11 cellular contexts compared by ENCODE assay signal in the genomic region with DNA sequence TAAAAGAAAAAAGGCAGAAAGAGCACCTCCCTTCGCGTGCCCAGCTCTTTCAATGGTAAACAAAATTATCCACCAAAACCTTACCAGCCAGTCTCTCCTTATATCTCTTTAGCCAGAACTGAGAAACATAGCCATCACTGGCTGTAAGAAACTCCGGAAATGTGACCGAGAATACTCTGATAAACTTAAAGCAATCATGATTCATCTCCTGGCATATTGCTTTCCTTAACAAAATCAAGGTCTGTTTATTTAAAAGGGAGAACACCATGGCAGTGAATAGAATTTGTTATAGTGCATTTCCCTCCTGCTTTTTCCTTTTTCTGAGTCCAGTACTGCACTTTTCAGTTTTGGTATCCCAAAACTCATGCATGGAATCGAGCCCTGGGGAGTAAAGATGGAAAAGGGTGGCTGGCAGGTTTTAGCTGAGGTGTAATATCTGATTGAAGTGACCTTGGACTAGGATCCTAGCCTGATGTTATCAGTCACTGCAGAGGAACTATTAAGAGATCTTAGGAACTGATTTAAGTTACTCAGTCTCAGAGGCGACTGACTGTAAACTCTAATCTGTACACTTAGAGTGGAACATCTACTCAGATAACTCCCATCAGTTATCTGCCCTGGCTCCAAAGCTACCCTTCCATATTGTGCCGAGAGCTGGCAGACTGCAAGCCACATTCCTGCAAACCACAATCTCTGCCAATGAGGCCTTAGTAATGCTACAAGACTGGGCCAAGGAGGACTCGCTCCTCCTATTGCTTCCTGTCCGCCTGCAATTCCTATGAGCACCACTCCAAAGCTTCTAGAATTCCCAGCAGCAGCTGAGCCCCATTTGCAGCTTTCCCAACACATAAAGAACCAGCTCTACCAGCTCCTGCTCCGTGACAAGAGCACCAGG. TPM values are rescaled to one million over a fixed set of nuclear protein-coding genes. Genes with fewer than 3 reads are reported as not detected.
A peak's percentile ranks its signal among the peaks of the same experiment; 100 is the strongest.
DNase-seq lines count a peak whose midpoint lies in the region; ATAC-seq, FAIRE-seq and TF ChIP-seq lines count a peak whose summit lies in the region.
"Had no signal": no experiment of that assay in that cellular context is flagged by ENCODE, and none has a peak within 500 bp of the region (broad histone marks: within the 10 kb centered on the region; RNA-seq: fewer than 3 reads in every experiment).

No MANE protein-coding gene starts in this region.

- BruUV-seq in endothelial cell of umbilical vein (replicated peaks; lab: Mats Ljungman, UMichigan) = no TSS peak

- POLR2A ChIA-PET in endothelial cell of umbilical vein (lab: Charles Lee) = no interaction called here

- peak overlapping the region; percentile 7 for H2AFZ ChIP-seq in endothelial cell of umbilical vein (ENCODE audit: low read depth, low read length)

- no peak overlapping the region for H3K9ac ChIP-seq in endothelial cell of umbilical vein (replicated peaks; ENCODE audit: extremely low read depth, insufficient read depth, low read length)

- peak overlapping the region; percentile 73 for H3K4me2 ChIP-seq in endothelial cell of umbilical vein (ENCODE audit: insufficient read depth, low read length)

- H3K4me1 ChIP-seq in endothelial cell of umbilical vein (ENCODE audit: control insufficient read depth, extremely low read depth, insufficient read depth, low read length) (peaks cover 24% of the 10 kb centered on the region), mesodermal cell (ENCODE audit: control insufficient read depth, insufficient read depth, low read length, poor library complexity, severe bottlenecking) (peaks cover 13% of the 10 kb centered on the region), esophagus squamous epithelium (peaks cover 0 to 21% (median 9%) of the 10 kb centered on the region in 3 donors)

- no peaks in the 10 kb centered on the region for H3K9me1 ChIP-seq in endothelial cell of umbilical vein (replicated peaks; ENCODE audit: control insufficient read depth, extremely low read depth, insufficient read depth, low read length)

- ATAC-seq in GM21360 (IDR thresholded peaks at IDR 0.05; ENCODE audit: unreplicated experiment) = no peak
- no peak for ATAC-seq in HG02610 (IDR thresholded peaks at IDR 0.05; ENCODE audit: unreplicated experiment)

- dilution Hi-C loops in endothelial cell of umbilical vein (cut with MboI; ENCODE audit: extremely low pct_ligation_motif_present, low sequenced_read_pairs) = no loop called here

- no peaks in the 10 kb centered on the region for H3K9me3 ChIP-seq in endothelial cell of umbilical vein (replicated peaks; ENCODE audit: control insufficient read depth, insufficient read depth, low read length)
- peaks cover 13% of the 10 kb centered on the region for H3K9me3 ChIP-seq in mesodermal cell (ENCODE audit: control insufficient read depth, low read length)
- peaks cover 0 to 5% (median 0%) of the 10 kb centered on the region in 3 donors for H3K9me3 ChIP-seq in esophagus squamous epithelium

- peak overlapping the region; percentile 61 for H3K27ac ChIP-seq in endothelial cell of umbilical vein (ENCODE audit: insufficient read depth, low read depth, low read length)
- H3K27ac ChIP-seq in mesodermal cell (ENCODE audit: low read depth, low read length, severe bottlenecking) = peak overlapping the region; percentile 23
- peak overlapping the region in 2 of 4 donors; percentile 46 to 49 for H3K27ac ChIP-seq in esophagus squamous epithelium

- H3K36me3 ChIP-seq in endothelial cell of umbilical vein (ENCODE audit: control insufficient read depth in 2 of 2, extremely low read depth in 1 of 2, insufficient read depth in 2 of 2, low read length in 2 of 2) (no peaks in the 10 kb centered on the region), mesodermal cell (ENCODE audit: control insufficient read depth, insufficient read depth, low read length) (peaks cover 39% of the 10 kb centered on the region), esophagus squamous epithelium (peaks cover 0 to 17% (median 0%) of the 10 kb centered on the region in 3 donors)

- DNase-seq in AG09319 (ENCODE audit: extremely low read depth, low read depth) (peak; percentile 68), NCI-H226 (peak; percentile 93), endothelial cell of umbilical vein (ENCODE audit: low read depth, low spot score) (peak; percentile 69), esophagus squamous epithelium (lab: John Stamatoyannopoulos, UW) (no peak), OCI-M2 (lab: John Stamatoyannopoulos, UW; ENCODE audit: unreplicated experiment) (no peak)
- DNase-seq: activated CD4-positive, alpha-beta T cell treated with anti-CD3 and anti-CD28 coated beads for 4 hours; stimulated activated CD4-positive, alpha-beta T cell treated with anti-CD3 and anti-CD28 coated beads, Interleukin-4, amount 100 ng/mL, for 4 hours had no signal

- TF ChIP-seq CTCF in AG09319 (IDR thresholded peaks at IDR 0.05; ENCODE audit: low read depth, low read length) = peak; percentile 6; the same call in 1 of the 2 replicates
- no peak for TF ChIP-seq CTCF in endothelial cell of umbilical vein (IDR thresholded peaks at IDR 0.05; ENCODE audit: extremely low read depth in 1 of 2, insufficient read depth in 1 of 2, low read depth in 1 of 2, low read length in 2 of 2)
- TF ChIP-seq CTCF in esophagus squamous epithelium (IDR thresholded peaks at IDR 0.05) = peak in 1 of 6 experiments; percentile 36

- 89 to 90% methylated on average over 6 to 8 of the region's 10 CpGs for WGBS in mesodermal cell (ENCODE audit: insufficient coverage in 2 of 2), 2 experiments
- 38 to 53% methylated on average over 10 of the region's 10 CpGs for WGBS in esophagus squamous epithelium, 2 donors

- CTCF ChIA-PET in endothelial cell of umbilical vein (lab: Charles Lee) = interaction anchor here (0.7 to 2.3 kb wide), 6 partner anchors 9 to 241 kb away, joined by 3 to 5 read pairs (median 4); a partner anchor contains a TSS

- TF ChIP-seq POLR2A in endothelial cell of umbilical vein (IDR thresholded peaks at IDR 0.05; ENCODE audit: low read depth, low read length) (no peak), esophagus squamous epithelium (IDR thresholded peaks at IDR 0.05) (no peak)

- H3K27me3 ChIP-seq in endothelial cell of umbilical vein (ENCODE audit: control insufficient read depth in 2 of 2, insufficient read depth in 2 of 2, low read length in 2 of 2) = no peaks in the 10 kb centered on the region
- H3K27me3 ChIP-seq in esophagus squamous epithelium = no peaks in the 10 kb centered on the region

- no peaks in the 10 kb centered on the region for H4K20me1 ChIP-seq in endothelial cell of umbilical vein (replicated peaks; ENCODE audit: control insufficient read depth, extremely low read depth, insufficient read depth, low read length)

- intact Hi-C loops in endothelial cell of umbilical vein (cut with micrococcal nuclease) = loop anchor here (2.0 to 10.0 kb wide), 3 partner anchors 241 to 1530 kb away; no protein-coding TSS in a partner anchor
- intact Hi-C loops in esophagus squamous epithelium (cut with DNase I) = no loop called here

- H3K4me3 ChIP-seq in endothelial cell of umbilical vein (replicated peaks in 1 of 3; ENCODE audit: insufficient read depth in 1 of 3, low read depth in 1 of 3, low read length in 3 of 3) (peak overlapping the region in 1 of 3 experiments; percentile 36), mesodermal cell (ENCODE audit: extremely low read depth, insufficient read depth, low read length, poor library complexity, severe bottlenecking) (no peak overlapping the region), esophagus squamous epithelium (peak overlapping the region in 1 of 4 donors; percentile 4)

- peak; percentile 91 for FAIRE-seq in endothelial cell of umbilical vein (lab: Jason Lieb, UNC)
- FAIRE-seq: colon had no signal

- H3K79me2 ChIP-seq in endothelial cell of umbilical vein (ENCODE audit: control insufficient read depth, insufficient read depth, low read length) = peaks cover 2% of the 10 kb centered on the region

TF ChIP-seq in endothelial cell of umbilical vein, 7 proteins besides CTCF, POLR2A, EP300 and RAD21:
- no peak for TF ChIP-seq EZH2 (IDR thresholded peaks at IDR 0.05; ENCODE audit: borderline replicate concordance, low read depth, low read length, severe bottlenecking)
- peak; percentile 3 for TF ChIP-seq JUN (IDR thresholded peaks at IDR 0.05; ENCODE audit: borderline replicate concordance, insufficient read depth, insufficient read length, low read depth)
- peak; percentile 55 for TF ChIP-seq FOS (IDR thresholded peaks at IDR 0.05; ENCODE audit: borderline replicate concordance, insufficient read depth, low read length)
- peak; percentile 84 for TF ChIP-seq GATA2 (IDR thresholded peaks at IDR 0.05; ENCODE audit: insufficient read depth, insufficient read length, low read depth, low read length)
- no peak for TF ChIP-seq POLR2AphosphoS5 (IDR thresholded peaks at IDR 0.05; ENCODE audit: insufficient read depth, low read depth, low read length)
- TF ChIP-seq, protein P1, sequence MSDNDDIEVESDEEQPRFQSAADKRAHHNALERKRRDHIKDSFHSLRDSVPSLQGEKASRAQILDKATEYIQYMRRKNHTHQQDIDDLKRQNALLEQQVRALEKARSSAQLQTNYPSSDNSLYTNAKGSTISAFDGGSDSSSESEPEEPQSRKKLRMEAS (IDR thresholded peaks at IDR 0.05; ENCODE audit: insufficient read depth, insufficient read length) = no peak
- TF ChIP-seq MYC (IDR thresholded peaks at IDR 0.05; ENCODE audit: low read depth, low read length) = no peak
TF ChIP-seq in endothelial cell of umbilical vein: peak in this region for 3.

RNA-seq across cellular contexts. Expression of a gene that starts 7.4 kb away (rescaled TPM):
- total RNA-seq in endothelial cell of umbilical vein (12.1 and 12.5 TPM in 2 replicates), esophagus squamous epithelium (10 to 100 TPM; 12.5 to 36.0 (median 24.3) TPM)
- polyA plus RNA-seq in endothelial cell of umbilical vein = 9.8 and 10.8 TPM in 2 replicates
- 9.8 and 11.0 TPM in 2 replicates for polyA plus RNA-seq in endothelial cell of umbilical vein (2011; cell fraction: cytosol; rRNA removed)
- polyA plus RNA-seq in endothelial cell of umbilical vein (2011; cell fraction: nucleus; rRNA removed) = 11.1 and 13.3 TPM in 2 replicates
- 9.8 and 9.9 TPM in 2 replicates for polyA plus RNA-seq in endothelial cell of umbilical vein (2012)
- 10.6 and 13.0 TPM in 2 replicates for polyA minus RNA-seq in endothelial cell of umbilical vein
- 16.9 TPM for polyA minus RNA-seq in endothelial cell of umbilical vein (2011; cell fraction: cytosol; rRNA and poly(A)+ RNA removed)
- 28.4 and 31.4 TPM in 2 replicates for polyA minus RNA-seq in endothelial cell of umbilical vein (2011; cell fraction: nucleus; rRNA and poly(A)+ RNA removed)
- 16.7 TPM for polyA plus RNA-seq in mesodermal cell (2013, experiment 1 of 2)
- 14.5 TPM for polyA plus RNA-seq in mesodermal cell (2013, experiment 2 of 2)

Comparison
In these comparisons a context has a peak if more than half of its experiments do, and no peak if none do; other contexts are left out.
1. DNase-seq: peak in AG09319 (single experiment), NCI-H226 (single experiment) and endothelial cell of umbilical vein (single experiment); none in esophagus squamous epithelium (single experiment) and OCI-M2 (single experiment).